Comparison of ENCODE assay signal across 8 cellular contexts in the genomic region with DNA sequence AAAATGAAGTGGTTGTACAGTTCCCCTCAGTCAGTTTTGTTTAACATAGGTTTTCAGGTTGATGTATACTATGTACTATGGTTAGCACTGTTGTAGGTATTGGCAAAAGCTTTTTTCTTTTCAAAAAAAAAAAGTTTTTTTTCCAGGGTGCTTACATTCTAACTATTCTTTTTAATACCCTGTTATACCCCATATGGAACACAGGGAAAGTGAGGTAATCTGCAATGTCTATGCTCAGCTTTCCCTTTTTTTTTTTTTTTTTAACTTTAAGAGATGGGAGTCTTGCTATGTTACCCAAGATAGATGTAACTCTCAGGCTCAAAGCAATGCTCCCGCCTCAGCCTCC. TPM values are rescaled to one million over a fixed set of nuclear protein-coding genes. Genes with fewer than 3 reads are reported as not detected.
DNase-seq lines count a peak whose midpoint lies in the region; ATAC-seq, FAIRE-seq and TF ChIP-seq lines count a peak whose summit lies in the region.

No MANE protein-coding gene starts in this region.

- no peaks in the 10 kb centered on the region; the same call in 1 of the 2 replicates for H3K36me3 ChIP-seq in KMS-11 (ENCODE audit: insufficient read depth)

- peak overlapping the region; percentile 52; the same call in 1 of the 2 replicates for H2AFZ ChIP-seq in KMS-11 (ENCODE audit: low read depth)

- H3K4me3 ChIP-seq in KMS-11 (IDR thresholded peaks at IDR 0.05; ENCODE audit: insufficient read depth, low read depth, low read length): no peak overlapping the region

- H3K4me1 ChIP-seq in KMS-11 (ENCODE audit: low read depth, poor library complexity, severe bottlenecking): peaks cover 47% of the 10 kb centered on the region

- no peaks in the 10 kb centered on the region for H4K20me1 ChIP-seq in KMS-11 (ENCODE audit: insufficient read depth)

- peak overlapping the region; percentile 99 for H3K4me3 Mint-ChIP-seq in chondrocyte (ENCODE audit: unreplicated experiment)
- peak overlapping the region; percentile 89 to 100 (median 99) for H3K4me3 Mint-ChIP-seq in naive thymus-derived CD8-positive, alpha-beta T cell

- DNase-seq in chondrocyte (ENCODE audit: low spot score) (no peak), AG20443 (ENCODE audit: low spot score) (no peak), GM19239 (ENCODE audit: insufficient read length, low spot score) (no peak), kidney glomerular epithelial cell (lab: John Stamatoyannopoulos, UW) (no peak)
- DNase-seq in naive thymus-derived CD8-positive, alpha-beta T cell: no peak
- no peak for DNase-seq in activated CD4-positive, CD25-positive, alpha-beta regulatory T cell (lab: John Stamatoyannopoulos, UW)

- peak overlapping the region; percentile 83 for H3K4me2 ChIP-seq in KMS-11

- POLR2A ChIA-PET in naive thymus-derived CD8-positive, alpha-beta T cell (lab: Charles Lee): interaction anchor here (0.6 kb wide), 1 partner anchor 301 kb away, joined by 3 read pairs; no protein-coding TSS in a partner anchor

- peaks cover 10% of the 10 kb centered on the region for H3K36me3 Mint-ChIP-seq in chondrocyte (ENCODE audit: low read depth)
- peaks cover 7 to 35% (median 9%) of the 10 kb centered on the region in 3 donors for H3K36me3 Mint-ChIP-seq in naive thymus-derived CD8-positive, alpha-beta T cell

- H3K27me3 ChIP-seq in KMS-11 (ENCODE audit: insufficient read depth, low read depth): no peaks in the 10 kb centered on the region

- H3K9ac ChIP-seq in KMS-11: peak overlapping the region; percentile 83; the same call in 1 of the 2 replicates

- peaks cover 15% of the 10 kb centered on the region for H3K4me1 Mint-ChIP-seq in chondrocyte (ENCODE audit: low read depth)
- peaks cover 6 to 25% (median 11%) of the 10 kb centered on the region in 4 donors for H3K4me1 Mint-ChIP-seq in naive thymus-derived CD8-positive, alpha-beta T cell

- peak overlapping the region; percentile 99 for H3K27ac Mint-ChIP-seq in chondrocyte (ENCODE audit: unreplicated experiment)
- peak overlapping the region; percentile 85 to 99 (median 98) for H3K27ac Mint-ChIP-seq in naive thymus-derived CD8-positive, alpha-beta T cell

- no peaks in the 10 kb centered on the region for H3K27me3 Mint-ChIP-seq in chondrocyte (ENCODE audit: low read depth)
- H3K27me3 Mint-ChIP-seq in naive thymus-derived CD8-positive, alpha-beta T cell: no peaks in the 10 kb centered on the region

- FAIRE-seq in GM19239 (lab: Jason Lieb, UNC): no peak

- no peak for TF ChIP-seq CTCF in C4-2B (conservative IDR thresholded peaks at IDR 0.05)
- TF ChIP-seq CTCF in KMS-11 (conservative IDR thresholded peaks at IDR 0.05; ENCODE audit: low read depth, low read length): no peak
- no peak for TF ChIP-seq CTCF in chondrocyte (IDR thresholded peaks at IDR 0.05)

- peaks cover 21% of the 10 kb centered on the region for H3K79me2 ChIP-seq in KMS-11 (ENCODE audit: insufficient read depth, low read depth)

- peak overlapping the region; percentile 87 for H3K27ac ChIP-seq in C4-2B
- H3K27ac ChIP-seq in KMS-11: peak overlapping the region; percentile 87

- no peaks in the 10 kb centered on the region for H3K9me3 Mint-ChIP-seq in chondrocyte (ENCODE audit: low read depth)
- H3K9me3 Mint-ChIP-seq in naive thymus-derived CD8-positive, alpha-beta T cell: no peaks in the 10 kb centered on the region

- ATAC-seq in naive thymus-derived CD8-positive, alpha-beta T cell: no peak

RNA-seq across cellular contexts. Expression of gene CCDC138, which starts 0.6 kb away (rescaled TPM):
- total RNA-seq in chondrocyte: 2.9 to 5.9 TPM (median 4.1 TPM) in 3 replicates
- 10 to 100 TPM in 1 of 2 experiments, 1 to 10 TPM in 1; 8.5 to 10.4 TPM for total RNA-seq in naive thymus-derived CD8-positive, alpha-beta T cell
- polyA plus RNA-seq in naive thymus-derived CD8-positive, alpha-beta T cell: 1 to 10 TPM; 5.9 to 7.5 (median 6.5) TPM
